In genomic region chr5:174920906-174921550, GRCh38 we compare ENCODE assay signal across 1 cellular context.
TF ChIP-seq lines count a peak whose summit lies in the region.

No MANE protein-coding gene starts in this region.

TF ChIP-seq in H1, 55 proteins besides CTCF, POLR2A, EP300 and RAD21:
- TF ChIP-seq NRF1 (IDR thresholded peaks at IDR 0.05; ENCODE audit: low read depth, low read length), result no peak
- no peak for TF ChIP-seq HDAC6 (IDR thresholded peaks at IDR 0.05; ENCODE audit: low read depth, low read length)
- no peak for TF ChIP-seq SIN3A (conservative IDR thresholded peaks at IDR 0.05 in 1 of 2, IDR thresholded peaks at IDR 0.05 in 1 of 2; ENCODE audit: low read depth in 1 of 2, low read length in 2 of 2)
- no peak for TF ChIP-seq EGR1 (IDR thresholded peaks at IDR 0.05; ENCODE audit: borderline replicate concordance, low read depth, low read length)
- peak; percentile 76 for TF ChIP-seq POU5F1 (IDR thresholded peaks at IDR 0.05; ENCODE audit: low read depth, low read length)
- TF ChIP-seq E2F6 (IDR thresholded peaks at IDR 0.05), result no peak
- no peak for TF ChIP-seq CHD7 (IDR thresholded peaks at IDR 0.05; ENCODE audit: insufficient replicate concordance, low read length)
- no peak for TF ChIP-seq TCF12 (IDR thresholded peaks at IDR 0.05; ENCODE audit: low read depth, low read length)
TF ChIP-seq in H1: peak in this region for 1.
